ENCODE assay signal across 16 cellular contexts in the genomic region with DNA sequence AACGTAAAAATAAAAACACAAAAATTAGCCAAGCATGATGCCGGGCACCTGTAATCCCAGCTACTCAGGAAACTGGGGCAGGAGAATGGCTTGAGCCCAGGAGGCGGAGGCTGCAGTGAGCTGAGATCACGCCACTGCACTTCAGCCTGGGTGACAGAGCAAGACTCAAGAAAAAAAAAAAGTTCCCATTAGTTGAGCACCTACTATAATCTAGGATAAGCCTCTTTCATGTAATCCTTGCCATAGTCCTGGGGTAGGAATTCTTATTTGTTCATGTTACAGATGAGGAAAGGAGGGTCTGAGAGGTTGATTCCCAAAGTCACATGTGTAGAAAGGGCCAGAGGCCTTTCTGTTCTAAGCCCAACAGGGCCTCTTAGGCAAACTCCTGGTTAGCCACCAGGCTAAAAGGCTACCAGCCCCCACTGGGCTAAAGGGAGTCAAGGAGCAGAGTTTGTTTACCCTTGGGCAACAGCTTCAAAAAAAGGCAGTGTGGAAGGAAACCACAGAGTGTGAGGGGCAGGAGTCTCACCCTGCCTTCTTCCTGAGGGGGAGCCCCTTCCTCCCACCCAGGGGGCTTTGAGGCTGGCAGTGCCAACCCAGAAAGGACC. TPM values are rescaled to one million over a fixed set of nuclear protein-coding genes. Genes with fewer than 3 reads are reported as not detected.
A peak's percentile ranks its signal among the peaks of the same experiment; 100 is the strongest.
DNase-seq lines count a peak whose midpoint lies in the region; ATAC-seq and TF ChIP-seq lines count a peak whose summit lies in the region.
"Had no signal": no experiment of that assay in that cellular context is flagged by ENCODE, and none has a peak within 500 bp of the region (broad histone marks: within the 10 kb centered on the region; RNA-seq: fewer than 3 reads in every experiment).

No MANE protein-coding gene starts in this region.

- H4K20me1 ChIP-seq in BLaER1 = no peaks in the 10 kb centered on the region

- intact Hi-C loops in lower lobe of right lung (cut with DNase I) = no loop called here

- H3K27me3 ChIP-seq in BLaER1 (no peaks in the 10 kb centered on the region), HUES64 (ENCODE audit: insufficient read depth, low read length) (peaks cover 9% of the 10 kb centered on the region; the same call in 1 of the 2 replicates), WERI-Rb-1 (ENCODE audit: insufficient read depth, low read depth, severe bottlenecking) (no peaks in the 10 kb centered on the region), lower lobe of right lung (ENCODE audit: low read depth) (no peaks in the 10 kb centered on the region)

- peak overlapping the region; percentile 5; the same call in 1 of the 2 replicates for H3K4me3 ChIP-seq in BLaER1
- H3K4me3 ChIP-seq in HUES64 (ENCODE audit: low read length) = no peak overlapping the region
- no peak overlapping the region for H3K4me3 ChIP-seq in WERI-Rb-1 (ENCODE audit: low read depth, low read length)
- no peak overlapping the region for H3K4me3 ChIP-seq in lower lobe of right lung
- H3K4me3 ChIP-seq: HAP-1, K562 had no signal

- H3K36me3 ChIP-seq in BLaER1 (no peaks in the 10 kb centered on the region), HUES64 (ENCODE audit: insufficient read depth, low read length) (no peaks in the 10 kb centered on the region), WERI-Rb-1 (no peaks in the 10 kb centered on the region), lower lobe of right lung (no peaks in the 10 kb centered on the region)
- H3K36me3 ChIP-seq: HAP-1 had no signal

- H3K27ac ChIP-seq in BLaER1 (peak overlapping the region; percentile 43), HUES64 (ENCODE audit: low read depth, low read length) (0 out of 2 replicates have a peak overlapping the region, but pooled peaks have one; percentile 28), WERI-Rb-1 (no peak overlapping the region), lower lobe of right lung (no peak overlapping the region)

- WGBS in HUES64 = 96% methylated on average over 4 of the region's 4 CpGs

- ATAC-seq in lower lobe of right lung = no peak
- ATAC-seq in HG03280 (IDR thresholded peaks at IDR 0.05; ENCODE audit: unreplicated experiment) = no peak
- ATAC-seq in GM18502 (IDR thresholded peaks at IDR 0.05; ENCODE audit: poor library complexity, unreplicated experiment) = no peak
- ATAC-seq: K562 had no signal

- H3K4me1 ChIP-seq in BLaER1 (peaks cover 57% of the 10 kb centered on the region), HUES64 (ENCODE audit: insufficient read depth, low read length) (peaks cover 19% of the 10 kb centered on the region; the same call in 1 of the 2 replicates), lower lobe of right lung (peaks cover 13% of the 10 kb centered on the region)
- H3K4me1 ChIP-seq: HAP-1 had no signal

- H3K9me3 ChIP-seq in BLaER1 (no peaks in the 10 kb centered on the region), HUES64 (ENCODE audit: insufficient read depth, low read depth, low read length) (no peaks in the 10 kb centered on the region), WERI-Rb-1 (ENCODE audit: severe bottlenecking) (no peaks in the 10 kb centered on the region), lower lobe of right lung (no peaks in the 10 kb centered on the region)
- H3K9me3 ChIP-seq: HAP-1 had no signal

- TF ChIP-seq CTCF in WERI-Rb-1 (IDR thresholded peaks at IDR 0.05; ENCODE audit: low read depth, low read length) = no peak
- TF ChIP-seq CTCF in lower lobe of right lung (IDR thresholded peaks at IDR 0.05) = no peak

- 0 out of 2 replicates have a peak overlapping the region, but pooled peaks have one; percentile 5 for H3K9ac ChIP-seq in BLaER1
- H3K9ac ChIP-seq in HUES64 (ENCODE audit: low read depth, low read length) = no peak overlapping the region

- peak overlapping the region; percentile 62 for H3K4me2 ChIP-seq in BLaER1

- DNase-seq in WERI-Rb-1 (peak; percentile 3), lower lobe of right lung (peak; percentile 14), Kasumi-1 (lab: John Stamatoyannopoulos, UW) (no peak), T-helper 9 cell (no peak)
- DNase-seq: activated CD4-positive, alpha-beta T cell treated with anti-CD3 and anti-CD28 coated beads for 1 hour; DMS153; NCI-H1694 treated with DMSO at 0.1 percent for 48 hours; NCI-H510A treated with DMSO at 0.1 percent for 48 hours; stimulated activated naive CD4-positive, alpha-beta T cell; T-helper 1 cell had no signal

RNA-seq across cellular contexts. Expression of a gene that starts 21.6 kb away (rescaled TPM):
- polyA plus RNA-seq in HUES64 (2013, experiment 1 of 2) = 92.5 TPM
- 101 TPM for polyA plus RNA-seq in HUES64 (2013, experiment 2 of 2)
- 126 TPM for total RNA-seq in lower lobe of right lung

Comparison
In these comparisons a context has a peak if more than half of its experiments do, and no peak if none do; other contexts are left out.
1. H3K27ac ChIP-seq: peak in BLaER1 (single experiment) and HUES64 (single experiment); none in WERI-Rb-1 (single experiment) and lower lobe of right lung (single experiment).
2. DNase-seq: peak in WERI-Rb-1 (single experiment) and lower lobe of right lung (single experiment); none in Kasumi-1 (0 of 2) and T-helper 9 cell (single experiment).